ENCODE assay signal across 11 cellular contexts in the genomic region with DNA sequence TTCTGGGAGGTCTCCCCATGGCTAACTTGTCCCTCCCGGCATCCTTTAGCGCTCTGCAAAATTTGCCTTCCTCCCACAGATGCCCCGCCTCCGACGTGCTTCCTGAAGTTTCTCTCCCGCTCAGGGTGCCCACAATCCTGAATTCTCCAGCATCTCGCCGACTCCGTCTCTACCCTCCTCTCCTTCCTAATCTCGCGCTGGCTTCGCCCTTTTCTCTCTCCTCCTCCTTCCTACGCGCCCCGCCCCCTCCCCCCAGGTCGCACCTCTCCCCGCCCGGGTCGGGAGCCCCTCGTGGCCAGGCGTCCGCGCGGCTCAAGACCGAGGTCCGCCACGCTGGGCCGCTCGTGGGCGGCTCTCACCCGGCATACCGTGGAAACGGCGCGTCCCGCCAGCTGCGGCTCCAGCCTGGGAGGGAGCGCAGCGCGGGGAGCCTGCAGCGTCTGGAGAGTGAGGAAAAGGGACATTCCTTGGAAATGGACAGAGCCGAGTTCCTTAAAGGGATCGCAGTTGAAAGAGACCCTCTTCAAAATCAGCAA. TPM values are rescaled to one million over a fixed set of nuclear protein-coding genes. Genes with fewer than 3 reads are reported as not detected.
DNase-seq lines count a peak whose midpoint lies in the region; ATAC-seq, FAIRE-seq and TF ChIP-seq lines count a peak whose summit lies in the region.
"Had no signal": no experiment of that assay in that cellular context is flagged by ENCODE, and none has a peak within 500 bp of the region (broad histone marks: within the 10 kb centered on the region; RNA-seq: fewer than 3 reads in every experiment).

No MANE protein-coding gene starts in this region.

- H4K20me1 ChIP-seq in H1 (replicated peaks in 1 of 2; ENCODE audit: control insufficient read depth in 1 of 2, insufficient read depth in 2 of 2, low read length in 2 of 2) = peaks cover 0 to 7% of the 10 kb centered on the region in 2 experiments

- no peak overlapping the region for H3K56ac ChIP-seq in H1 (replicated peaks; ENCODE audit: insufficient read length, low read depth, low read length)

- no peak overlapping the region for H2AFZ ChIP-seq in H1 (ENCODE audit: low read length)

- H3K23ac ChIP-seq in H1 (ENCODE audit: insufficient read length) = no peak overlapping the region

- H2BK120ac ChIP-seq in H1 (replicated peaks; ENCODE audit: low read depth, low read length) = no peak overlapping the region

- ATAC-seq in naive thymus-derived CD8-positive, alpha-beta T cell = no peak
- no peak for ATAC-seq in GM19328 (IDR thresholded peaks at IDR 0.05; ENCODE audit: unreplicated experiment)
- ATAC-seq: HCT116 had no signal

- H3K4me2 ChIP-seq in H1 (ENCODE audit: insufficient read depth in 1 of 2, low read depth in 2 of 2, low read length in 2 of 2) = peak overlapping the region; percentile 93 to 96

- FAIRE-seq in H1 (lab: Jason Lieb, UNC) = no peak

- H3K9ac ChIP-seq in HUES48 (ENCODE audit: low read depth, low read length) = peak overlapping the region; percentile 37; the same call in 1 of the 2 replicates
- H3K9ac ChIP-seq in H1 (replicated peaks in 1 of 4; ENCODE audit: extremely low read depth in 1 of 4, low read depth in 3 of 4, low read length in 3 of 4) = peak overlapping the region in 3 of 4 experiments; percentile 36 to 52 (median 38); a peak in 3 of 7 replicates

- H2BK12ac ChIP-seq in H1 (ENCODE audit: low read depth, low read length) = no peak overlapping the region

- H3K27ac Mint-ChIP-seq in naive thymus-derived CD8-positive, alpha-beta T cell = no peak overlapping the region
- no peak overlapping the region for H3K27ac Mint-ChIP-seq in CD8-positive, alpha-beta memory T cell

- 0 out of 4 replicates have a peak, but pooled peaks of 1 of the 2 experiments have one; percentile 5 for TF ChIP-seq RAD21 in H1 (IDR thresholded peaks at IDR 0.05 in 1 of 2, conservative IDR thresholded peaks at IDR 0.05 in 1 of 2; ENCODE audit: low read depth in 2 of 2, low read length in 2 of 2)

- H3K36me3 Mint-ChIP-seq in naive thymus-derived CD8-positive, alpha-beta T cell = peaks cover 0 to 10% (median 6%) of the 10 kb centered on the region in 3 donors
- H3K36me3 Mint-ChIP-seq in CD8-positive, alpha-beta memory T cell = no peaks in the 10 kb centered on the region

- no peak for DNase-seq in AG04449 (ENCODE audit: low read depth, low spot score)
- DNase-seq in H1 (ENCODE audit: low read depth in 1 of 2, low spot score in 2 of 2) = peak in 1 of 2 experiments; percentile 87
- DNase-seq in naive thymus-derived CD8-positive, alpha-beta T cell = no peak
- DNase-seq in CD8-positive, alpha-beta memory T cell = no peak
- DNase-seq in kidney glomerular epithelial cell (lab: John Stamatoyannopoulos, UW) = no peak
- no peak for DNase-seq in mesenteric fat pad (ENCODE audit: low spot score)
- DNase-seq: activated CD4-positive, alpha-beta T cell treated with anti-CD3 and anti-CD28 coated beads, Interleukin-2, amount 50 U/mL, for 4 hours; NCI-H187 treated with DMSO at 0.1 percent for 48 hours had no signal

- POLR2A ChIA-PET in AG04449 (lab: Yijun Ruan, JAX) = interaction anchor here (0.6 kb wide), 1 partner anchor 615 kb away, joined by 5 read pairs; no protein-coding TSS in a partner anchor
- POLR2A ChIA-PET in H1 (lab: Charles Lee; ENCODE audit: partially characterized antibody) = interaction anchor here (0.8 to 1.9 kb wide), 7 partner anchors 8 to 345 kb away, joined by 3 to 7 read pairs (median 4); no protein-coding TSS in a partner anchor
- POLR2A ChIA-PET in naive thymus-derived CD8-positive, alpha-beta T cell (lab: Charles Lee) = no interaction called here
- POLR2A ChIA-PET in CD8-positive, alpha-beta memory T cell (lab: Charles Lee) = no interaction called here

- TF ChIP-seq POLR2A in H1 (IDR thresholded peaks at IDR 0.05; ENCODE audit: control extremely low read depth in 1 of 2, low read depth in 2 of 2, low read length in 2 of 2) = no peak

- H3K4ac ChIP-seq in H1 (replicated peaks; ENCODE audit: insufficient read length, low read depth, low read length) = peak overlapping the region; percentile 60

- peak overlapping the region; percentile 79 for H4K5ac ChIP-seq in H1 (ENCODE audit: insufficient read length, low read depth, low read length)

- H2BK20ac ChIP-seq in H1 (ENCODE audit: low read length) = no peak overlapping the region; the same call in 1 of the 2 replicates

- H3K4me1 Mint-ChIP-seq in naive thymus-derived CD8-positive, alpha-beta T cell = peaks cover 10 to 25% (median 18%) of the 10 kb centered on the region in 4 donors
- H3K4me1 Mint-ChIP-seq in CD8-positive, alpha-beta memory T cell = peaks cover 4 to 9% (median 4%) of the 10 kb centered on the region in 3 donors

- H3K23me2 ChIP-seq in H1 (ENCODE audit: low read depth, low read length) = peaks cover 31% of the 10 kb centered on the region; the same call in 1 of the 2 replicates

- H3K27me3 Mint-ChIP-seq in naive thymus-derived CD8-positive, alpha-beta T cell = peaks cover 25 to 76% (median 56%) of the 10 kb centered on the region in 5 donors
- peaks cover 43 to 54% of the 10 kb centered on the region in 2 donors for H3K27me3 Mint-ChIP-seq in CD8-positive, alpha-beta memory T cell

- H3K27me3 ChIP-seq in HUES48 (ENCODE audit: control insufficient read depth, insufficient read depth, low read length) (peaks cover 64% of the 10 kb centered on the region), H1 (replicated peaks in 1 of 4; ENCODE audit: control insufficient read depth in 3 of 4, extremely low read depth in 1 of 4, insufficient read depth in 3 of 4, low read length in 3 of 4) (peaks cover 12 to 58% (median 38%) of the 10 kb centered on the region in 4 experiments)
- H3K27me3 ChIP-seq in CD8-positive, alpha-beta memory T cell (ENCODE audit: insufficient read depth, low read length, poor library complexity, severe bottlenecking) = no peaks in the 10 kb centered on the region

- H3K9me3 ChIP-seq in HUES48 (ENCODE audit: control insufficient read depth, insufficient read depth, low read length) (0 out of 2 replicates have a peak, but pooled peaks cover 5% of the 10 kb centered on the region), H1 (ENCODE audit: insufficient read depth in 2 of 2, low read depth in 1 of 2, low read length in 1 of 2) (peaks cover 5 to 10% of the 10 kb centered on the region in 2 experiments; a peak in 2 of 4 replicates)
- no peaks in the 10 kb centered on the region for H3K9me3 ChIP-seq in CD8-positive, alpha-beta memory T cell (ENCODE audit: low read length)

- H2BK15ac ChIP-seq in H1 (ENCODE audit: low read length) = no peak overlapping the region

- 0 out of 2 replicates have a peak overlapping the region, but pooled peaks have one; percentile 72 for H4K8ac ChIP-seq in H1 (ENCODE audit: extremely low read depth, insufficient read depth, low read length)

- H3K36me3 ChIP-seq in HUES48 (ENCODE audit: control insufficient read depth, insufficient read depth, low read length) (no peaks in the 10 kb centered on the region), H1 (ENCODE audit: control insufficient read depth in 2 of 4, insufficient read depth in 4 of 4, low read length in 3 of 4) (no peaks in the 10 kb centered on the region)
- no peaks in the 10 kb centered on the region for H3K36me3 ChIP-seq in CD8-positive, alpha-beta memory T cell (ENCODE audit: insufficient read depth, low read length)

- no peak overlapping the region for H2AK5ac ChIP-seq in H1 (ENCODE audit: low read depth, low read length)

- CTCF ChIA-PET in AG04449 (lab: Yijun Ruan, JAX) = interaction anchor here (1.7 kb wide), 1 partner anchor 10 kb away, joined by 4 read pairs; no protein-coding TSS in a partner anchor
- CTCF ChIA-PET in H1 (lab: Charles Lee; ENCODE audit: partially characterized antibody) = interaction anchor here (0.6 to 3.3 kb wide), 6 partner anchors 26 to 339 kb away, joined by 3 to 17 read pairs (median 4); no protein-coding TSS in a partner anchor
- CTCF ChIA-PET in CD8-positive, alpha-beta memory T cell (lab: Charles Lee) = no interaction called here

- H3K79me1 ChIP-seq in H1 (ENCODE audit: low read depth, low read length) = no peaks in the 10 kb centered on the region

- peak overlapping the region in 6 of 10 donors; percentile 13 to 67 (median 52) for H3K4me3 Mint-ChIP-seq in naive thymus-derived CD8-positive, alpha-beta T cell
- peak overlapping the region in 3 of 7 donors; percentile 17 to 59 (median 22) for H3K4me3 Mint-ChIP-seq in CD8-positive, alpha-beta memory T cell

- no peak overlapping the region for H3K14ac ChIP-seq in H1 (ENCODE audit: insufficient read length)

- H3K4me3 ChIP-seq in AG04449 (ENCODE audit: low read depth, low read length) = peak overlapping the region; percentile 62
- H3K4me3 ChIP-seq in HUES48 (ENCODE audit: low read depth, low read length) = peak overlapping the region; percentile 70
- peak overlapping the region; percentile 59 to 86 (median 76) for H3K4me3 ChIP-seq in H1 (ENCODE audit: extremely low read depth in 1 of 4, insufficient read depth in 2 of 4, low read depth in 3 of 4, low read length in 4 of 4)
- H3K4me3 ChIP-seq in CD8-positive, alpha-beta memory T cell (ENCODE audit: low read length) = no peak overlapping the region

- H2BK5ac ChIP-seq in H1 (ENCODE audit: low read depth, low read length) = peak overlapping the region; percentile 92; the same call in 1 of the 2 replicates

- 1% methylated on average over 15 of the region's 43 CpGs; no CpG with 5 or more reads in 1 of the 2 experiments for WGBS in H1 (ENCODE audit: extremely low coverage in 1 of 2, insufficient coverage in 1 of 2, insufficient read length in 1 of 2, insufficient replicate concordance in 2 of 2, low coverage in 1 of 2, low lambda C conversion rate in 2 of 2, missing lambda C conversion rate in 1 of 2), 2 experiments

- H3K27ac ChIP-seq in HUES48 (ENCODE audit: low read depth, low read length) (peak overlapping the region; percentile 77), H1 (ENCODE audit: low read depth, low read length) (no peak overlapping the region)
- no peak overlapping the region for H3K27ac ChIP-seq in CD8-positive, alpha-beta memory T cell (ENCODE audit: low read depth, low read length)

- H3K79me2 ChIP-seq in H1 (ENCODE audit: control insufficient read depth in 1 of 2, insufficient read depth in 2 of 2, low read length in 2 of 2) = peaks cover 0 to 5% of the 10 kb centered on the region in 2 experiments; a peak in 1 of 4 replicates

- H3K4me1 ChIP-seq in HUES48 (ENCODE audit: control insufficient read depth, insufficient read depth, low read length) (peaks cover 49% of the 10 kb centered on the region), H1 (replicated peaks in 1 of 4; ENCODE audit: control insufficient read depth in 3 of 4, insufficient read depth in 4 of 4, low read length in 3 of 4) (peaks cover 0 to 23% (median 11%) of the 10 kb centered on the region in 4 experiments; a peak in 6 of 7 replicates)
- H3K4me1 ChIP-seq in CD8-positive, alpha-beta memory T cell (ENCODE audit: insufficient read depth, low read length) = no peaks in the 10 kb centered on the region

- H3K18ac ChIP-seq in H1 (ENCODE audit: extremely low read depth, low read length) = peak overlapping the region; percentile 98

- TF ChIP-seq CTCF in AG04449 (IDR thresholded peaks at IDR 0.05; ENCODE audit: insufficient read depth, low read length, missing control alignments) (no peak), H1 (IDR thresholded peaks at IDR 0.05; ENCODE audit: control extremely low read depth in 1 of 3, insufficient read depth in 1 of 3, low read depth in 1 of 3, low read length in 3 of 3) (no peak)

- H4K91ac ChIP-seq in H1 (replicated peaks; ENCODE audit: insufficient read length, low read length) = no peak overlapping the region

- no peak for TF ChIP-seq EP300 in H1 (IDR thresholded peaks at IDR 0.05; ENCODE audit: borderline replicate concordance in 1 of 2, low read depth in 2 of 2, low read length in 2 of 2)

- H3K9me3 Mint-ChIP-seq in naive thymus-derived CD8-positive, alpha-beta T cell = peaks cover 0 to 7% (median 0%) of the 10 kb centered on the region in 9 donors
- peaks cover 0 to 20% (median 3%) of the 10 kb centered on the region in 5 donors for H3K9me3 Mint-ChIP-seq in CD8-positive, alpha-beta memory T cell

RNA-seq across cellular contexts. Expression of gene IRX2, which starts 4.8 kb away (rescaled TPM):
- 40.4 and 47.5 TPM in 2 replicates for total RNA-seq in H1 (2021; fragmentation: NEBNext Ultra II Directional; extraction: Animal tissue kit (Norgen Biotek cat#: 25700))
- polyA plus RNA-seq in H1 (2011; rRNA removed) = 23.4 and 39.6 TPM in 2 replicates
- 51.8 TPM for polyA plus RNA-seq in H1 (2011; cell fraction: cytosol; rRNA removed)
- polyA plus RNA-seq in H1 (2011; cell fraction: nucleus; rRNA removed) = 75.4 TPM
- polyA plus RNA-seq in H1 (2012, experiment 1 of 2) = 32.1 to 35.9 TPM (median 35.0 TPM) in 4 replicates
- 16.8 TPM for polyA plus RNA-seq in H1 (2012, experiment 2 of 2)
- 9.2 TPM for polyA plus RNA-seq in H1 (2013, experiment 1 of 2)
- polyA plus RNA-seq in H1 (2013, experiment 2 of 2) = 8.2 TPM
- 7.6 and 12.7 TPM in 2 replicates for polyA minus RNA-seq in H1 (2011; rRNA and poly(A)+ RNA removed)
- 44.1 TPM for polyA minus RNA-seq in H1 (2011; cell fraction: cytosol; rRNA and poly(A)+ RNA removed)
- polyA minus RNA-seq in H1 (2011; cell fraction: nucleus; rRNA and poly(A)+ RNA removed) = 57.0 TPM
- total RNA-seq in naive thymus-derived CD8-positive, alpha-beta T cell = not detected
- polyA plus RNA-seq in naive thymus-derived CD8-positive, alpha-beta T cell = not detected
- not detected for total RNA-seq in CD8-positive, alpha-beta memory T cell
- not detected for polyA plus RNA-seq in CD8-positive, alpha-beta memory T cell
- 0.45 TPM for total RNA-seq in mesenteric fat pad

Comparison
In these comparisons a context has a peak if more than half of its experiments do, and no peak if none do; other contexts are left out.
1. RNA of gene IRX2, which starts 4.8 kb away (total RNA-seq): 40.4 to 47.5 TPM in H1; 0.45 TPM in mesenteric fat pad (single experiment), not detected in naive thymus-derived CD8-positive, alpha-beta T cell and not detected in CD8-positive, alpha-beta memory T cell; every median in the first group is over 10 times any median in the second.
2. POLR2A ChIA-PET loops: an anchor here in AG04449 (0.6 kb wide) and H1 (0.8 to 1.9 kb wide); none called in naive thymus-derived CD8-positive, alpha-beta T cell and CD8-positive, alpha-beta memory T cell.